Comparison of ENCODE assay signal across 1 cellular context in the genomic region with DNA sequence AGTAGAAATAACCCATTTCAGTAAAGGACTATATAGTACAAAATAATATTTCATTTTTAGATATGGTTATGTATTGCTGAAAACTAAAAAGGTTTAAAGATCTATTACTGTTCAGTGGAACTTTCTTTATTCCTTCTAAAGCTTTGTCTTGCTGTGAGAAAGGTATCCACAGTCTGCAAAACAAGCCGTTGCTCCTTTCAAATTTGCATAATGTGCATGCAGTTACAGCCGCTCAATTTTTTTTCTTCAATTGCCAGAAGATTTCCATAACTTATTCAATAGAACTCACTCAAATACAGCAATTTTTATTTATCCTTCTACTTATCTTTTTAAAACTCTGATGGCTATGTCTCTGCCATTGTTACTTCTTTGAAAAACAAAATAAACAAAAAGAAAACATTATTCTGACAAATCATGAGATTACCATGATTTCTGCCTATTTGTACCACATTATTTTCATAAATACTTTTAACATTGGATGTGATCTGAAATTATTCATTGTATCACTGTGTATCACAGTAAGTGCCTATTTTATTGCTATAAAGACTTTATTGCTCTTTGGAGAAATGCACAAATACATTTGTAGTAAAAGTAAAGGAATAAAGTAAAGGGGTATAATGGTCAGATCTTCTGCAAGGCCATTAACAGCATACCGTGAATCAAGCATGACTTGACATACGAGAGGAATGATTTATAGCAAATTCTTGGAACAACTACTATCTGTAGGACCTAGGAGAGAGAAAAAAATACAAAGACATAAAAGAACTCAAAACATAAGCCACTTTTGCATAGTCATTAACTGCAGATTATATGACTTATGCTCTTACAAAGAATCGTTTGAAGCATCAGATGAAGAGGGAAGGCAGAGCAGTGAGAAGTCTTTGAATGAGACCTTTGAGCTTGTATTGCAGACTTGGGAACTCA.
A peak's percentile ranks its signal among the peaks of the same experiment; 100 is the strongest.
TF ChIP-seq lines count a peak whose summit lies in the region.

No MANE protein-coding gene starts in this region.

TF ChIP-seq in K562, 482 proteins besides CTCF, POLR2A, EP300 and RAD21 (continued from another document and continues in another):
- TF ChIP-seq, protein P1, sequence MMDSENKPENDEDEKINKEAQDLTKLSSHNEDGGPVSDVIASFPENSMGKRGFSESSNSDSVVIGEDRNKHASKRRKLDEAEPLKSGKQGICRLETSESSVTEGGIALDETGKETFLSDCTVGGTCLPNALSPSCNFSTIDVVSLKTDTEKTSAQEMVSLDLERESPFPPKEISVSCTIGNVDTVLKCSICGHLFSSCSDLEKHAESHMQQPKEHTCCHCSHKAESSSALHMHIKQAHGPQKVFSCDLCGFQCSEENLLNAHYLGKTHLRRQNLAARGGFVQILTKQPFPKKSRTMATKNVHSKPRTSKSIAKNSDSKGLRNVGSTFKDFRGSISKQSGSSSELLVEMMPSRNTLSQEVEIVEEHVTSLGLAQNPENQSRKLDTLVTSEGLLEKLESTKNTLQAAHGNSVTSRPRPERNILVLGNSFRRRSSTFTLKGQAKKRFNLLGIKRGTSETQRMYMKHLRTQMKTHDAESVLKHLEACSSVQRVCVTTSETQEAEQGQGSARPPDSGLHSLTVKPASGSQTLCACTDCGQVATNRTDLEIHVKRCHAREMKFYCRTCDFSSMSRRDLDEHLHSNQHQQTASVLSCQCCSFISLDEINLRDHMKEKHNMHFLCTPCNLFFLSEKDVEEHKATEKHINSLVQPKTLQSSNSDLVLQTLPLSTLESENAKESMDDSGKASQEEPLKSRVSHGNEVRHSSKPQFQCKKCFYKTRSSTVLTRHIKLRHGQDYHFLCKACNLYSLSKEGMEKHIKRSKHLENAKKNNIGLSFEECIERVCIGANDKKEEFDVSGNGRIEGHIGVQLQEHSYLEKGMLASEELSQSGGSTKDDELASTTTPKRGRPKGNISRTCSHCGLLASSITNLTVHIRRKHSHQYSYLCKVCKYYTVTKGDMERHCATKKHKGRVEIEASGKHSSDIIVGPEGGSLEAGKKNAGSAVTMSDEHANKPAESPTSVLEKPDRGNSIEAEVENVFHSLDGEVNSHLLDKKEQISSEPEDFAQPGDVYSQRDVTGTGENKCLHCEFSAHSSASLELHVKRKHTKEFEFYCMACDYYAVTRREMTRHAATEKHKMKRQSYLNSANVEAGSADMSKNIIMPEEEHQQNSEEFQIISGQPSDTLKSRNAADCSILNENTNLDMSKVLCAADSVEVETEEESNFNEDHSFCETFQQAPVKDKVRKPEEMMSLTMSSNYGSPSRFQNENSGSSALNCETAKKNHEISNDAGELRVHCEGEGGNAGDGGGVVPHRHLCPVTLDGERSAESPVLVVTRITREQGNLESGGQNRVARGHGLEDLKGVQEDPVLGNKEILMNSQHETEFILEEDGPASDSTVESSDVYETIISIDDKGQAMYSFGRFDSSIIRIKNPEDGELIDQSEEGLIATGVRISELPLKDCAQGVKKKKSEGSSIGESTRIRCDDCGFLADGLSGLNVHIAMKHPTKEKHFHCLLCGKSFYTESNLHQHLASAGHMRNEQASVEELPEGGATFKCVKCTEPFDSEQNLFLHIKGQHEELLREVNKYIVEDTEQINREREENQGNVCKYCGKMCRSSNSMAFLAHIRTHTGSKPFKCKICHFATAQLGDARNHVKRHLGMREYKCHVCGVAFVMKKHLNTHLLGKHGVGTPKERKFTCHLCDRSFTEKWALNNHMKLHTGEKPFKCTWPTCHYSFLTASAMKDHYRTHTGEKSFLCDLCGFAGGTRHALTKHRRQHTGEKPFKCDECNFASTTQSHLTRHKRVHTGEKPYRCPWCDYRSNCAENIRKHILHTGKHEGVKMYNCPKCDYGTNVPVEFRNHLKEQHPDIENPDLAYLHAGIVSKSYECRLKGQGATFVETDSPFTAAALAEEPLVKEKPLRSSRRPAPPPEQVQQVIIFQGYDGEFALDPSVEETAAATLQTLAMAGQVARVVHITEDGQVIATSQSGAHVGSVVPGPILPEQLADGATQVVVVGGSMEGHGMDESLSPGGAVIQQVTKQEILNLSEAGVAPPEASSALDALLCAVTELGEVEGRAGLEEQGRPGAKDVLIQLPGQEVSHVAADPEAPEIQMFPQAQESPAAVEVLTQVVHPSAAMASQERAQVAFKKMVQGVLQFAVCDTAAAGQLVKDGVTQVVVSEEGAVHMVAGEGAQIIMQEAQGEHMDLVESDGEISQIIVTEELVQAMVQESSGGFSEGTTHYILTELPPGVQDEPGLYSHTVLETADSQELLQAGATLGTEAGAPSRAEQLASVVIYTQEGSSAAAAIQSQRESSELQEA (IDR thresholded peaks at IDR 0.05; ENCODE audit: low read depth), result no peak
- TF ChIP-seq KDM5B (IDR thresholded peaks at IDR 0.05; ENCODE audit: insufficient replicate concordance, low read depth, low read length) (no peak), ZNF263 (CRISPR knock-in tag; IDR thresholded peaks at IDR 0.05; ENCODE audit: borderline replicate concordance) (no peak), KDM1A (IDR thresholded peaks at IDR 0.05) (peak; percentile 78 to 82), CBFA2T3 (IDR thresholded peaks at IDR 0.05) (peak; percentile 90), CBX2 (IDR thresholded peaks at IDR 0.05; ENCODE audit: insufficient read depth, low read length, poor library complexity, severe bottlenecking) (no peak), ZNF212 (CRISPR knock-in tag; IDR thresholded peaks at IDR 0.05) (no peak), ZNF224 (CRISPR knock-in tag; IDR thresholded peaks at IDR 0.05) (no peak), BRD9 (IDR thresholded peaks at IDR 0.05; ENCODE audit: low read depth, partially characterized antibody) (peak; percentile 73), CEBPB (tag; IDR thresholded peaks at IDR 0.05) (no peak), ZBTB40 (IDR thresholded peaks at IDR 0.05) (0 out of 2 replicates have a peak, but pooled peaks have one; percentile 3), ZBTB40 (CRISPR knock-in tag; IDR thresholded peaks at IDR 0.05) (no peak), MED1 (CRISPR knock-in tag; IDR thresholded peaks at IDR 0.05; ENCODE audit: borderline replicate concordance) (no peak), NBN (IDR thresholded peaks at IDR 0.05; ENCODE audit: low read depth) (peak; percentile 95), ZNF785 (CRISPR knock-in tag; IDR thresholded peaks at IDR 0.05) (no peak), EHMT2 (IDR thresholded peaks at IDR 0.05) (peak; percentile 73; the same call in 1 of the 2 replicates), ZNF121 (CRISPR knock-in tag; conservative IDR thresholded peaks at IDR 0.05) (no peak), MTA2 (IDR thresholded peaks at IDR 0.05; ENCODE audit: low read depth) (peak; percentile 72), ZNF668 (CRISPR knock-in tag; IDR thresholded peaks at IDR 0.05) (no peak), FOXP4 (CRISPR knock-in tag; IDR thresholded peaks at IDR 0.05; ENCODE audit: borderline replicate concordance) (no peak), GTF2A2 (tag; IDR thresholded peaks at IDR 0.05) (no peak), ZNF311 (CRISPR knock-in tag; IDR thresholded peaks at IDR 0.05) (no peak), CCNT2 (IDR thresholded peaks at IDR 0.05; ENCODE audit: borderline replicate concordance, extremely low read depth, insufficient read length, low read depth, low read length) (no peak), TCF7L2 (IDR thresholded peaks at IDR 0.05; ENCODE audit: low read depth, low read length) (no peak), SMAD1 (IDR thresholded peaks at IDR 0.05; ENCODE audit: low read depth, low read length, partially characterized antibody) (no peak), MYNN (IDR thresholded peaks at IDR 0.05) (no peak), MYNN (CRISPR knock-in tag; IDR thresholded peaks at IDR 0.05) (no peak), SLC30A9 (CRISPR knock-in tag; IDR thresholded peaks at IDR 0.05) (no peak)
- TF ChIP-seq, protein P2, sequence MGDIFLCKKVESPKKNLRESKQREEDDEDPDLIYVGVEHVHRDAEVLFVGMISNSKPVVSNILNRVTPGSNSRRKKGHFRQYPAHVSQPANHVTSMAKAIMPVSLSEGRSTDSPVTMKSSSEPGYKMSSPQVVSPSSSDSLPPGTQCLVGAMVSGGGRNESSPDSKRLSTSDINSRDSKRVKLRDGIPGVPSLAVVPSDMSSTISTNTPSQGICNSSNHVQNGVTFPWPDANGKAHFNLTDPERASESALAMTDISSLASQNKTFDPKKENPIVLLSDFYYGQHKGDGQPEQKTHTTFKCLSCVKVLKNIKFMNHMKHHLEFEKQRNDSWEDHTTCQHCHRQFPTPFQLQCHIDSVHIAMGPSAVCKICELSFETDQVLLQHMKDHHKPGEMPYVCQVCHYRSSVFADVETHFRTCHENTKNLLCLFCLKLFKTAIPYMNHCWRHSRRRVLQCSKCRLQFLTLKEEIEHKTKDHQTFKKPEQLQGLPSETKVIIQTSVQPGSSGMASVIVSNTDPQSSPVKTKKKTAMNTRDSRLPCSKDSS (IDR thresholded peaks at IDR 0.05; ENCODE audit: low read depth, partially characterized antibody), result no peak
- TF ChIP-seq, protein P3, sequence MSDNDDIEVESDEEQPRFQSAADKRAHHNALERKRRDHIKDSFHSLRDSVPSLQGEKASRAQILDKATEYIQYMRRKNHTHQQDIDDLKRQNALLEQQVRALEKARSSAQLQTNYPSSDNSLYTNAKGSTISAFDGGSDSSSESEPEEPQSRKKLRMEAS (CRISPR knock-in tag; IDR thresholded peaks at IDR 0.05), result no peak
